In the genomic region with DNA sequence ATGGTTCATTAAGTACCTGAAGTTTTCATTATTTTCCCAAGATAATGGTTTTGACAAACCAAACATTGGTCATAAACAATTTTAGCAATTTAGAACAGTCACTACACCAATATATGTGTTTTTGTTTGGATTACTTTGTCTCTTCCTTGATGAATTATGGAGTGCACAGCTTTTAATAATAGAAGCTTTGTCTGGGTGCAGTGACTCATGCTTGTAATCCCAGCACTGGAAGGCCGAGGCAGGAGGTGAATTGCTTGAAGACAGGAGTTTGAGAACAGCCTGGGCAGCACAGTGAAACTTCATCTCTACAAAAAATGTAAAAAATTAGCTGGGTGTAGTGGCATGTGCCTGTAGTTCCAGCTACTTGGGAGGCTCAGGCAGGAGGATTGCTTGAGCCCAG, we compare ENCODE assay signal across 16 cellular contexts.
DNase-seq lines count a peak whose midpoint lies in the region; ATAC-seq, FAIRE-seq and TF ChIP-seq lines count a peak whose summit lies in the region.
"Had no signal": no experiment of that assay in that cellular context is flagged by ENCODE, and none has a peak within 500 bp of the region (broad histone marks: within the 10 kb centered on the region; RNA-seq: fewer than 3 reads in every experiment).

No MANE protein-coding gene starts in this region.

- peak overlapping the region in 2 of 4 donors; percentile 7 to 32 for H3K27ac ChIP-seq in body of pancreas
- no peak overlapping the region for H3K27ac ChIP-seq in naive thymus-derived CD4-positive, alpha-beta T cell (ENCODE audit: low read depth, low read length)
- H3K27ac ChIP-seq: heart right ventricle had no signal

- WGBS in body of pancreas, 2 donors = 40 to 57% methylated on average over 1 of the region's 1 CpG

- H3K4me3 ChIP-seq in bronchial epithelial cell (ENCODE audit: low read depth, low read length) (no peak overlapping the region), body of pancreas (no peak overlapping the region)
- H3K4me3 ChIP-seq in naive thymus-derived CD4-positive, alpha-beta T cell (ENCODE audit: low read length) = no peak overlapping the region
- H3K4me3 ChIP-seq: heart right ventricle had no signal

- H3K27me3 ChIP-seq in bronchial epithelial cell (ENCODE audit: control insufficient read depth, insufficient read depth, low read length) (no peaks in the 10 kb centered on the region), body of pancreas (no peaks in the 10 kb centered on the region)
- H3K27me3 ChIP-seq in naive thymus-derived CD4-positive, alpha-beta T cell (ENCODE audit: control insufficient read depth in 2 of 2, insufficient read depth in 2 of 2, low read length in 2 of 2) = no peaks in the 10 kb centered on the region
- H3K27me3 ChIP-seq: heart right ventricle had no signal

- H3K4me1 Mint-ChIP-seq in naive thymus-derived CD4-positive, alpha-beta T cell = peaks cover 0 to 3% (median 0%) of the 10 kb centered on the region in 7 donors
- H3K4me1 Mint-ChIP-seq: activated naive CD8-positive, alpha-beta T cell treated with anti-CD3 and anti-CD28 coated beads for 36 hours had no signal

- intact Hi-C loops in body of pancreas (cut with DNase I) = no loop called here
- intact Hi-C loops in naive thymus-derived CD4-positive, alpha-beta T cell (cut with micrococcal nuclease) = no loop called here

- DNase-seq in Daoy (ENCODE audit: low read depth) (peak; percentile 62), NCI-H146 treated with DMSO at 0.1 percent for 48 hours (lab: John Stamatoyannopoulos, UW; ENCODE audit: unreplicated experiment) (peak; percentile 14), bronchial epithelial cell (ENCODE audit: low read depth) (peak; percentile 56), kidney tubule cell (ENCODE audit: low spot score) (peak; percentile 53), body of pancreas (no peak)
- no peak for DNase-seq in stimulated activated CD4-positive, alpha-beta T cell treated with anti-CD3 and anti-CD28 coated beads, Interleukin-4, amount 100 ng/mL, for 4 hours
- no peak for DNase-seq in naive thymus-derived CD4-positive, alpha-beta T cell
- DNase-seq: activated CD4-positive, alpha-beta memory T cell treated with anti-CD3 and anti-CD28 coated beads for 36 hours; activated naive CD8-positive, alpha-beta T cell treated with anti-CD3 and anti-CD28 coated beads for 36 hours; activated T-cell treated with anti-CD3 and anti-CD28 coated beads, Interleukin-2, amount 50 U/mL, for 4 hours; cerebellar nuclear complex; COR-L47; heart right ventricle; HFFc6; left cardiac atrium had no signal

- FAIRE-seq in bronchial epithelial cell (lab: Jason Lieb, UNC) = no peak

- ATAC-seq in body of pancreas (no peak), HG02642 (IDR thresholded peaks at IDR 0.05; ENCODE audit: poor library complexity, unreplicated experiment) (no peak)
- no peak for ATAC-seq in naive thymus-derived CD4-positive, alpha-beta T cell
- ATAC-seq: activated T-cell treated with anti-CD3 and anti-CD28 coated beads, Interleukin-2, amount 50 U/mL, for 4 hours; heart right ventricle; left cardiac atrium had no signal

- H3K9me3 Mint-ChIP-seq in naive thymus-derived CD4-positive, alpha-beta T cell = no peaks in the 10 kb centered on the region
- H3K9me3 Mint-ChIP-seq: activated CD4-positive, alpha-beta memory T cell treated with anti-CD3 and anti-CD28 coated beads for 36 hours; activated naive CD8-positive, alpha-beta T cell treated with anti-CD3 and anti-CD28 coated beads for 36 hours; activated T-cell treated with anti-CD3 and anti-CD28 coated beads, Interleukin-2, amount 50 U/mL, for 4 hours; HFFc6 had no signal

- no peak for TF ChIP-seq POLR2A in body of pancreas (IDR thresholded peaks at IDR 0.05)

- no peak for TF ChIP-seq CTCF in bronchial epithelial cell (IDR thresholded peaks at IDR 0.05; ENCODE audit: insufficient read depth, low read length, severe bottlenecking)
- no peak for TF ChIP-seq CTCF in body of pancreas (IDR thresholded peaks at IDR 0.05)

- H3K9me3 ChIP-seq in body of pancreas = no peaks in the 10 kb centered on the region
- H3K9me3 ChIP-seq in naive thymus-derived CD4-positive, alpha-beta T cell (ENCODE audit: control insufficient read depth in 2 of 3, low read length in 3 of 3) = no peaks in the 10 kb centered on the region

- H3K36me3 Mint-ChIP-seq in naive thymus-derived CD4-positive, alpha-beta T cell = no peaks in the 10 kb centered on the region
- H3K36me3 Mint-ChIP-seq: activated CD4-positive, alpha-beta memory T cell treated with anti-CD3 and anti-CD28 coated beads for 36 hours; activated naive CD8-positive, alpha-beta T cell treated with anti-CD3 and anti-CD28 coated beads for 36 hours had no signal

- H3K36me3 ChIP-seq in bronchial epithelial cell (ENCODE audit: control insufficient read depth, insufficient read depth, low read length) (no peaks in the 10 kb centered on the region), body of pancreas (replicated peaks in 1 of 2; ENCODE audit: insufficient read depth in 1 of 2, low read depth in 2 of 2) (no peaks in the 10 kb centered on the region)
- no peaks in the 10 kb centered on the region for H3K36me3 ChIP-seq in naive thymus-derived CD4-positive, alpha-beta T cell (ENCODE audit: control insufficient read depth in 2 of 3, insufficient read depth in 3 of 3, low read length in 3 of 3)
- H3K36me3 ChIP-seq: heart right ventricle had no signal

- CTCF ChIA-PET in naive thymus-derived CD4-positive, alpha-beta T cell (lab: Charles Lee) = no interaction called here

- no peak overlapping the region for H3K4me3 Mint-ChIP-seq in naive thymus-derived CD4-positive, alpha-beta T cell
- H3K4me3 Mint-ChIP-seq: activated CD4-positive, alpha-beta memory T cell treated with anti-CD3 and anti-CD28 coated beads for 36 hours; activated naive CD8-positive, alpha-beta T cell treated with anti-CD3 and anti-CD28 coated beads for 36 hours; activated T-cell treated with anti-CD3 and anti-CD28 coated beads, Interleukin-2, amount 50 U/mL, for 4 hours; HFFc6 had no signal

- peaks cover 0 to 21% (median 7%) of the 10 kb centered on the region in 5 donors for H3K27me3 Mint-ChIP-seq in naive thymus-derived CD4-positive, alpha-beta T cell

- POLR2A ChIA-PET in naive thymus-derived CD4-positive, alpha-beta T cell (lab: Charles Lee) = no interaction called here

- H3K4me1 ChIP-seq in body of pancreas = peaks cover 11% of the 10 kb centered on the region
- no peaks in the 10 kb centered on the region for H3K4me1 ChIP-seq in naive thymus-derived CD4-positive, alpha-beta T cell (ENCODE audit: control insufficient read depth in 2 of 2, insufficient read depth in 2 of 2, low read length in 2 of 2)
- H3K4me1 ChIP-seq: heart right ventricle had no signal

- no peak overlapping the region for H3K27ac Mint-ChIP-seq in naive thymus-derived CD4-positive, alpha-beta T cell
- H3K27ac Mint-ChIP-seq: activated CD4-positive, alpha-beta memory T cell treated with anti-CD3 and anti-CD28 coated beads for 36 hours; activated naive CD8-positive, alpha-beta T cell treated with anti-CD3 and anti-CD28 coated beads for 36 hours; HFFc6 had no signal

Comparison
In these comparisons a context has a peak if more than half of its experiments do, and no peak if none do; other contexts are left out.
1. DNase-seq: peak in Daoy (single experiment), NCI-H146 treated with DMSO at 0.1 percent for 48 hours (single experiment), bronchial epithelial cell (single experiment) and kidney tubule cell (single experiment); none in stimulated activated CD4-positive, alpha-beta T cell treated with anti-CD3 and anti-CD28 coated beads, Interleukin-4, amount 100 ng/mL, for 4 hours (0 of 2), body of pancreas (0 of 4) and naive thymus-derived CD4-positive, alpha-beta T cell (0 of 9).